Comparison of ENCODE assay signal across 14 cellular contexts in the genomic region with DNA sequence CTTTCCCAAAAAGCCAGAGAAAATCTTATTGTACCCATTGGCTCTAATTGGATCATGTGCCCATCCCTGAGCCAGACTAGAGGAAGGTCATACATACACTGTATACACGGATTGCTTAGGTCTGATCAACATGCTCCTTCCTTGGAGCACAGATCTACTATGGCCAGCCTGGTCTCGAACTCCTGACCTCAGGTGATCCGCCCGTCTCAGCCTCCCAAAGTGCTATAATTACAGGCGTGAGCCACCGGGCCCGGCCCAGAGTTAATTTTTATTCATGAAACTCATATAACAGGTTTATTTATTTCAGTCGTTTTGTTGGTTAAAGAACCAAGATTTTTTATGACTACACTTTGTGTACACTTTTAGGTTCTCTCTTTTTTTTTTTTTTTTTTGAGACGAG. TPM values are rescaled to one million over a fixed set of nuclear protein-coding genes. Genes with fewer than 3 reads are reported as not detected.
DNase-seq lines count a peak whose midpoint lies in the region; ATAC-seq, FAIRE-seq and TF ChIP-seq lines count a peak whose summit lies in the region.
"Had no signal": no experiment of that assay in that cellular context is flagged by ENCODE, and none has a peak within 500 bp of the region (broad histone marks: within the 10 kb centered on the region; RNA-seq: fewer than 3 reads in every experiment).

No MANE protein-coding gene starts in this region.

- DNase-seq in A549 (ENCODE audit: low read depth in 1 of 2, low spot score in 1 of 2) (no peak), activated B cell treated with CpG ODN at 0.5 μM for 24 hours (no peak), mucosa of descending colon (peak; percentile 62 to 68 (median 64)), GM10248 (ENCODE audit: extremely low spot score) (no peak), left cardiac atrium (no peak)
- no peak for DNase-seq in CD4-positive, alpha-beta T cell
- no peak for DNase-seq in stimulated activated CD4-positive, alpha-beta T cell treated with anti-CD3 and anti-CD28 coated beads, Interleukin-1b, Interleukin-23, amount 100 ng/mL, for 48 hours
- DNase-seq: cortex of kidney, NCI-H2081, NCI-H510A treated with DMSO at 0.1 percent for 48 hours, retina, SJCRH30, T-helper 9 cell had no signal

- no peaks in the 10 kb centered on the region for H3K9me3 ChIP-seq in A549
- H3K9me3 ChIP-seq in CD4-positive, alpha-beta T cell (ENCODE audit: control insufficient read depth, low read length) = no peaks in the 10 kb centered on the region
- H3K9me3 ChIP-seq in mucosa of descending colon = no peaks in the 10 kb centered on the region
- H3K9me3 ChIP-seq: SJCRH30 had no signal

- H3K4me2 ChIP-seq in A549 = peak overlapping the region; percentile 80

- H3K27me3 ChIP-seq in CD4-positive, alpha-beta T cell (ENCODE audit: control insufficient read depth, insufficient read depth, low read length) = no peaks in the 10 kb centered on the region
- H3K27me3 ChIP-seq: SJCRH30 had no signal

- TF ChIP-seq CTCF in A549 (IDR thresholded peaks at IDR 0.05) (no peak), activated B cell treated with CpG ODN at 0.5 μM for 24 hours (IDR thresholded peaks at IDR 0.05) (no peak), mucosa of descending colon (IDR thresholded peaks at IDR 0.05) (no peak), GM10248 (IDR thresholded peaks at IDR 0.05; ENCODE audit: control extremely low read depth, extremely low read depth, low read depth, missing control alignments) (no peak)
- TF ChIP-seq CTCF in CD4-positive, alpha-beta T cell (IDR thresholded peaks at IDR 0.05) = no peak

- TF ChIP-seq POLR2A in A549 (IDR thresholded peaks at IDR 0.05; ENCODE audit: low read length) = no peak

- TF ChIP-seq RAD21 in A549 (conservative IDR thresholded peaks at IDR 0.05 in 1 of 2, IDR thresholded peaks at IDR 0.05 in 1 of 2) = no peak

- H3K27ac ChIP-seq in A549 = no peak overlapping the region
- H3K27ac ChIP-seq in CD4-positive, alpha-beta T cell (ENCODE audit: low read depth, low read length) = no peak overlapping the region
- H3K27ac ChIP-seq: SJCRH30 had no signal

- H3K4me1 ChIP-seq in A549 = peaks cover 30% of the 10 kb centered on the region
- H3K4me1 ChIP-seq in mucosa of descending colon (ENCODE audit: low read depth) = peaks cover 14% of the 10 kb centered on the region

- FAIRE-seq in A549 (lab: Jason Lieb, UNC) = no peak
- FAIRE-seq: frontal cortex had no signal

- H3K4me3 ChIP-seq in A549 (no peak overlapping the region), mucosa of descending colon (no peak overlapping the region)

- H3K36me3 ChIP-seq in mucosa of descending colon (ENCODE audit: low read depth) = no peaks in the 10 kb centered on the region

- H3K36me3 Mint-ChIP-seq in CD4-positive, alpha-beta T cell (ENCODE audit: low read depth) = peaks cover 26% of the 10 kb centered on the region
- peaks cover 12% of the 10 kb centered on the region for H3K36me3 Mint-ChIP-seq in activated B cell treated with CpG ODN at 0.5 μM for 24 hours (ENCODE audit: low read depth)

- H3K4me1 Mint-ChIP-seq in CD4-positive, alpha-beta T cell (ENCODE audit: low read depth) = peaks cover 37% of the 10 kb centered on the region
- H3K4me1 Mint-ChIP-seq in activated B cell treated with CpG ODN at 0.5 μM for 24 hours = peaks cover 34% of the 10 kb centered on the region

- WGBS in A549 (ENCODE audit: missing lambda C conversion rate) = 83% methylated on average over 9 of the region's 9 CpGs

- ATAC-seq in A549 (no peak), activated B cell treated with CpG ODN at 0.5 μM for 24 hours (ENCODE audit: low read depth) (no peak), mucosa of descending colon (peak; percentile 26), left cardiac atrium (no peak)
- ATAC-seq in CD4-positive, alpha-beta T cell (ENCODE audit: poor library complexity) = no peak

- no peaks in the 10 kb centered on the region for H3K9me3 Mint-ChIP-seq in CD4-positive, alpha-beta T cell
- no peaks in the 10 kb centered on the region for H3K9me3 Mint-ChIP-seq in activated B cell treated with CpG ODN at 0.5 μM for 24 hours

- H3K27ac Mint-ChIP-seq in CD4-positive, alpha-beta T cell = peak overlapping the region; percentile 93
- no peak overlapping the region for H3K27ac Mint-ChIP-seq in activated B cell treated with CpG ODN at 0.5 μM for 24 hours

- POLR2A ChIA-PET in A549 (lab: Yijun Ruan, JAX) (no interaction called here), activated B cell treated with CpG ODN at 0.5 μM for 24 hours (lab: Charles Lee) (no interaction called here), GM10248 (lab: Yijun Ruan, JAX) (no interaction called here)
- POLR2A ChIA-PET in CD4-positive, alpha-beta T cell (lab: Charles Lee) = no interaction called here

- no peak for TF ChIP-seq EP300 in A549 (IDR thresholded peaks at IDR 0.05)

- peak overlapping the region; percentile 77 for H3K4me3 Mint-ChIP-seq in CD4-positive, alpha-beta T cell
- peak overlapping the region; percentile 24 for H3K4me3 Mint-ChIP-seq in activated B cell treated with CpG ODN at 0.5 μM for 24 hours

- intact Hi-C loops in CD4-positive, alpha-beta T cell (cut with DNase I, micrococcal nuclease) = loop anchor here in 1 of 2 experiments (2.0 to 5.0 kb wide), 2 partner anchors 94 to 223 kb away; partner anchors contain the start of gene NUFIP2
- intact Hi-C loops in activated B cell treated with CpG ODN at 0.5 μM for 24 hours (cut with micrococcal nuclease) = no loop called here
- intact Hi-C loops in mucosa of descending colon (cut with DNase I, micrococcal nuclease) = no loop called here
- intact Hi-C loops in left cardiac atrium (cut with DNase I) = no loop called here

- CTCF ChIA-PET in A549 (lab: Yijun Ruan, JAX) = no interaction called here
- CTCF ChIA-PET in CD4-positive, alpha-beta T cell (lab: Charles Lee) = no interaction called here
- CTCF ChIA-PET in activated B cell treated with CpG ODN at 0.5 μM for 24 hours (lab: Charles Lee) = no interaction called here
- CTCF ChIA-PET in GM10248 (lab: Yijun Ruan, JAX) = no interaction called here

- no peaks in the 10 kb centered on the region for H3K27me3 Mint-ChIP-seq in CD4-positive, alpha-beta T cell
- H3K27me3 Mint-ChIP-seq in activated B cell treated with CpG ODN at 0.5 μM for 24 hours = no peaks in the 10 kb centered on the region

TF ChIP-seq in A549, 52 proteins besides CTCF, POLR2A, EP300 and RAD21:
- no peak for TF ChIP-seq CHD4 (IDR thresholded peaks at IDR 0.05; ENCODE audit: borderline replicate concordance)
- TF ChIP-seq FOSB (CRISPR knock-in tag; IDR thresholded peaks at IDR 0.05) = no peak
- TF ChIP-seq JUNB (IDR thresholded peaks at IDR 0.05) = no peak
- TF ChIP-seq FOXS1 (CRISPR knock-in tag; IDR thresholded peaks at IDR 0.05) = no peak
- TF ChIP-seq CEBPB (IDR thresholded peaks at IDR 0.05) = no peak

RNA-seq across cellular contexts. Expression of gene TAOK1, which starts 1.2 kb away (rescaled TPM):
- polyA plus RNA-seq in A549 (2011; rRNA removed) = 46.7 and 47.1 TPM in 2 replicates
- polyA plus RNA-seq in A549 (2012; cell fraction: cytosol; rRNA removed) = 4.8 and 5.8 TPM in 2 replicates
- polyA plus RNA-seq in A549 (2012; cell fraction: nucleus; rRNA removed) = 5.2 and 8.7 TPM in 2 replicates
- polyA plus RNA-seq in A549 (2017; fragmentation: RNase III; extraction: RNeasy Plus Mini Kit Qiagen cat#74134 plus additional on column Dnase treatment) = 18.2 to 19.6 TPM (median 18.7 TPM) in 3 replicates
- polyA minus RNA-seq in A549 (2011; rRNA and poly(A)+ RNA removed) = 57.5 and 62.1 TPM in 2 replicates
- total RNA-seq in CD4-positive, alpha-beta T cell = 10 to 100 TPM; 33.1 to 33.8 TPM
- 55.1 and 55.5 TPM in 2 replicates for total RNA-seq in activated B cell treated with CpG ODN at 0.5 μM for 24 hours
- total RNA-seq in mucosa of descending colon = 10 to 100 TPM; 50.0 to 76.3 (median 52.1) TPM
- 10 to 100 TPM; 47.2 to 59.1 TPM for total RNA-seq in left cardiac atrium

Comparison
In these comparisons a context has a peak if more than half of its experiments do, and no peak if none do; other contexts are left out.
1. DNase-seq: peak in mucosa of descending colon (3 of 3); none in A549 (0 of 2), CD4-positive, alpha-beta T cell (0 of 10), activated B cell treated with CpG ODN at 0.5 μM for 24 hours (single experiment), stimulated activated CD4-positive, alpha-beta T cell treated with anti-CD3 and anti-CD28 coated beads, Interleukin-1b, Interleukin-23, amount 100 ng/mL, for 48 hours (single experiment), GM10248 (single experiment) and left cardiac atrium (single experiment).